4 cellular contexts compared by ENCODE assay signal in the genomic region with DNA sequence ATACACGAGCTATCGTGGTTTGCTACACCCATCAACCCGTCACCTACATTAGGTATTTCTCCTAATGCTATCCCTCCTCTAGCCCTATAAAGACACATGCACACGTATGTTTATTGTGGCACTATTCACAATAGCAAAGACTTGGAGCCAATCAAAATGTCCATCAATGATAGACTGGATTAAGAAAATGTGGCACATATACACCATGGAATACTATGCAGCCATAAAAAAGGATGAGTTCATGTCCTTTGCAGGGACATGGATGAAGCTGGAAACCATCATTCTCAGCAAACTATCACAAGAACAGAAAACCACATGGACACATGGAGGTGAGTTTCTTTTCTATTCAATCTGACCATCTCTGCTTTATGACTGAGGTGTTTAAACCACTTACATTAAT. TPM values are rescaled to one million over a fixed set of nuclear protein-coding genes. Genes with fewer than 3 reads are reported as not detected.
"Had no signal": no experiment of that assay in that cellular context is flagged by ENCODE, and none has a peak within 500 bp of the region (broad histone marks: within the 10 kb centered on the region; RNA-seq: fewer than 3 reads in every experiment).

No MANE protein-coding gene starts in this region.

RNA-seq across cellular contexts. Expression of gene TCEAL5, which starts 29.1 kb away (rescaled TPM):
- total RNA-seq: subcutaneous adipose tissue, suprapubic skin, tibial nerve, upper lobe of right lung had no signal
